In the genomic region with DNA sequence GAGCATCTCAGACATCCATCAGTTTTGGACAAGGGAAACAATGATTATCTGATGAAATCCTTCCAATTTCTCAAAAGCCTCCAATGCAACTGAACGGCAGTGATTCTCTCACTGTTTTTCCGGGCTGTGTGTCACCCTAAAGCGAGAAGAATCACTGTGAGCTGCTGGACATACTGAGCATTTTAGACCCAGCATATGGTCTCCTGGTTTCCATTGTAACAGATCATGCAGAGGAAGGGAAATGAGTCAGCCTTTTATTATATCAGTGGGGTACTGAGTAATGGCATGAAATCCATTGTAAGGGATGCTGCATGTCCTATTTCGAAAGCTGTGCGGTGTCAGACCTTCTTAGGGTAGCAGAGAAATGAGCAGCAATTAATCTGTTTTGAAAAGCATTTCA, we compare ENCODE assay signal across 16 cellular contexts.
DNase-seq lines count a peak whose midpoint lies in the region; TF ChIP-seq lines count a peak whose summit lies in the region.
"Had no signal": no experiment of that assay in that cellular context is flagged by ENCODE, and none has a peak within 500 bp of the region (broad histone marks: within the 10 kb centered on the region; RNA-seq: fewer than 3 reads in every experiment).

No MANE protein-coding gene starts in this region.

- H2AFZ ChIP-seq in parathyroid adenoma, result peak overlapping the region; percentile 39

- H3K27me3 ChIP-seq in parathyroid adenoma (ENCODE audit: control insufficient read depth, insufficient read depth, low read length) (no peaks in the 10 kb centered on the region), Peyer's patch (no peaks in the 10 kb centered on the region)
- H3K27me3 ChIP-seq: neutrophil had no signal

- no peak overlapping the region for H3K27ac ChIP-seq in parathyroid adenoma
- H3K27ac ChIP-seq in Peyer's patch, result no peak overlapping the region
- H3K27ac ChIP-seq: left ventricle myocardium inferior, neutrophil had no signal

- peaks cover 8% of the 10 kb centered on the region for H3K4me1 ChIP-seq in parathyroid adenoma
- H3K4me1 ChIP-seq in Peyer's patch, result no peaks in the 10 kb centered on the region
- H3K4me1 ChIP-seq: left ventricle myocardium inferior had no signal

- H3K4me3 ChIP-seq in fibroblast of mammary gland (ENCODE audit: control insufficient read depth, low read depth, low read length) (no peak overlapping the region), parathyroid adenoma (ENCODE audit: low read depth, low read length) (no peak overlapping the region), Peyer's patch (no peak overlapping the region)
- H3K4me3 ChIP-seq: left ventricle myocardium inferior had no signal

- H3K9ac ChIP-seq in parathyroid adenoma, result no peak overlapping the region

- no peak for TF ChIP-seq POLR2A in Peyer's patch (IDR thresholded peaks at IDR 0.05)

- H3K9me3 ChIP-seq in parathyroid adenoma (ENCODE audit: control insufficient read depth, low read length), result no peaks in the 10 kb centered on the region
- H3K9me3 ChIP-seq in Peyer's patch, result no peaks in the 10 kb centered on the region
- H3K9me3 ChIP-seq: left ventricle myocardium inferior, neutrophil had no signal

- no peaks in the 10 kb centered on the region for H3K79me2 ChIP-seq in parathyroid adenoma

- TF ChIP-seq CTCF in fibroblast of mammary gland (conservative IDR thresholded peaks at IDR 0.05; ENCODE audit: control insufficient read depth, insufficient read depth, low read depth, low read length) (no peak), parathyroid adenoma (IDR thresholded peaks at IDR 0.05) (no peak), Peyer's patch (IDR thresholded peaks at IDR 0.05) (no peak)

- no peak overlapping the region for H3K4me2 ChIP-seq in parathyroid adenoma (ENCODE audit: low read length)

- H3K36me3 ChIP-seq in parathyroid adenoma (ENCODE audit: control insufficient read depth, insufficient read depth, low read length) (no peaks in the 10 kb centered on the region), Peyer's patch (no peaks in the 10 kb centered on the region)
- H3K36me3 ChIP-seq: left ventricle myocardium inferior, neutrophil had no signal

- peak; percentile 93 for DNase-seq in HT1080 (ENCODE audit: low read depth)
- DNase-seq in RKO (ENCODE audit: low spot score), result peak; percentile 70
- DNase-seq in fibroblast of mammary gland (ENCODE audit: low read depth), result peak; percentile 52
- no peak for DNase-seq in UCSD-AML1 (lab: John Stamatoyannopoulos, UW; ENCODE audit: unreplicated experiment)
- DNase-seq in Peyer's patch, result no peak
- DNase-seq in NCI-H128 (lab: John Stamatoyannopoulos, UW; ENCODE audit: unreplicated experiment), result no peak
- DNase-seq: activated B cell treated with CpG ODN at 0.5 μM for 24 hours; activated CD8-positive, alpha-beta T cell treated with anti-CD3 and anti-CD28 coated beads for 36 hours; activated naive CD4-positive, alpha-beta T cell treated with anti-CD3 and anti-CD28 coated beads, Interleukin-2, amount 50 U/mL, for 16 hours; activated T-cell treated with anti-CD3 and anti-CD28 coated beads, Interleukin-2, amount 50 U/mL, for 1 hour; CD8-positive, alpha-beta T cell; left ventricle myocardium inferior; NCI-H2081 treated with DMSO at 0.1 percent for 48 hours; NCI-H510A treated with DMSO at 0.1 percent for 48 hours had no signal

Comparison
In these comparisons a context has a peak if more than half of its experiments do, and no peak if none do; other contexts are left out.
1. DNase-seq: peak in HT1080 (single experiment), RKO (single experiment) and fibroblast of mammary gland (single experiment); none in UCSD-AML1 (single experiment), Peyer's patch (0 of 3) and NCI-H128 (single experiment).